21 cellular contexts compared by ENCODE assay signal in the genomic region with DNA sequence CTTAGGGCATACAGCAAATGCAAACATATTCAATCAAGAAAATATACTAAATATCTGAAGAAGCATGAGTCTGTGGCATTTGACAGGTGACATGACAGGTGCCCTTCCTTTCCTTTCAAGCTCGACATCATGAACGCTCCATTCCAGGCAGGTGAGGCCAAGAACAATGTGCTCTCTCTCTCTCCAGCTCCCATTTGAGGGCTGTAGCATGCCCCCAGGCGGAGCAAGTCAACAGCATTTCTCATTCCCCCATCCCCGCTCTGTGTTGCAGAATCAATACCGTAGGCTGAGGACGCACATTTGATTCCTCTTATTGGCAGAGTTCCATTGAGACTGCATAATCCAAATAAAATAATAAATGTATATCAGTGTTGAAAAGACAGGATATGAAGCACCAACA. TPM values are rescaled to one million over a fixed set of nuclear protein-coding genes. Genes with fewer than 3 reads are reported as not detected.
"Had no signal": no experiment of that assay in that cellular context is flagged by ENCODE, and none has a peak within 500 bp of the region (broad histone marks: within the 10 kb centered on the region; RNA-seq: fewer than 3 reads in every experiment).

No MANE protein-coding gene starts in this region.

- H3K9me3 ChIP-seq: colonic mucosa, heart right ventricle, left lung, lower lobe of right lung, pancreas, suprapubic skin, thyroid gland had no signal

- H3K36me3 Mint-ChIP-seq: memory B cell; natural killer cell treated with Interleukin-12 subunit alpha and Interleukin-12 subunit beta and Interleukin-15 and Interleukin-18, amount 100 ng/mL, for 72 hours; stimulated activated effector memory CD8-positive, alpha-beta T cell treated with anti-CD3 and anti-CD28 coated beads, Interleukin-12 subunit alpha, Interleukin-12 subunit beta, amount 100 ng/mL, for 72 hours; type B pancreatic cell had no signal

- H3K4me1 Mint-ChIP-seq: memory B cell; stimulated activated effector memory CD8-positive, alpha-beta T cell treated with anti-CD3 and anti-CD28 coated beads, Interleukin-12 subunit alpha, Interleukin-12 subunit beta, amount 100 ng/mL, for 72 hours had no signal

- H3K27ac Mint-ChIP-seq: memory B cell; natural killer cell treated with Interleukin-12 subunit alpha and Interleukin-12 subunit beta and Interleukin-15 and Interleukin-18, amount 100 ng/mL, for 72 hours; progenitor cell of endocrine pancreas; stimulated activated effector memory CD8-positive, alpha-beta T cell treated with anti-CD3 and anti-CD28 coated beads, Interleukin-12 subunit alpha, Interleukin-12 subunit beta, amount 100 ng/mL, for 72 hours; type B pancreatic cell had no signal

- H3K4me1 ChIP-seq: colonic mucosa, heart right ventricle, left lung, lower lobe of right lung, pancreas, suprapubic skin, thyroid gland had no signal

- ATAC-seq: heart right ventricle; left lung; lower lobe of right lung; natural killer cell treated with Interleukin-12 subunit alpha and Interleukin-12 subunit beta and Interleukin-15 and Interleukin-18, amount 100 ng/mL, for 72 hours; pancreas; right cardiac atrium; stimulated activated effector memory CD8-positive, alpha-beta T cell treated with anti-CD3 and anti-CD28 coated beads, Interleukin-12 subunit alpha, Interleukin-12 subunit beta, amount 100 ng/mL, for 72 hours; stimulated activated naive CD8-positive, alpha-beta T cell treated with anti-CD3 and anti-CD28 coated beads, Interleukin-15, Interleukin-2, amounts not matched to agents 100 U/mL and 50 U/mL, for 24 hours had no signal

- H3K27me3 ChIP-seq: colonic mucosa, heart right ventricle, left lung, pancreas, suprapubic skin, thyroid gland had no signal

- H3K4me3 Mint-ChIP-seq: memory B cell; natural killer cell treated with Interleukin-12 subunit alpha and Interleukin-12 subunit beta and Interleukin-15 and Interleukin-18, amount 100 ng/mL, for 72 hours; stimulated activated effector memory CD8-positive, alpha-beta T cell treated with anti-CD3 and anti-CD28 coated beads, Interleukin-12 subunit alpha, Interleukin-12 subunit beta, amount 100 ng/mL, for 72 hours; type B pancreatic cell had no signal

- H3K9me3 Mint-ChIP-seq: stimulated activated effector memory CD8-positive, alpha-beta T cell treated with anti-CD3 and anti-CD28 coated beads, Interleukin-12 subunit alpha, Interleukin-12 subunit beta, amount 100 ng/mL, for 72 hours; type B pancreatic cell had no signal

- DNase-seq: colonic mucosa; dermis blood vessel endothelial cell; heart right ventricle; hypothalamus; left lung; lower lobe of right lung; midbrain; occipital lobe; pancreas; right cardiac atrium; stimulated activated CD4-positive, alpha-beta T cell treated with anti-CD3 and anti-CD28 coated beads, Interleukin-4, amount 100 ng/mL, for 1 hour; stimulated activated CD8-positive, alpha-beta memory T cell treated with anti-CD3 and anti-CD28 coated beads, Interleukin-4, amount 100 ng/mL, for 48 hours; stimulated activated naive CD8-positive, alpha-beta T cell treated with anti-CD3 and anti-CD28 coated beads, Interleukin-15, Interleukin-2, amounts not matched to agents 100 U/mL and 50 U/mL, for 24 hours; thyroid gland had no signal

- H3K27ac ChIP-seq: colonic mucosa, heart right ventricle, left lung, lower lobe of right lung, pancreas, suprapubic skin, thyroid gland had no signal

- H3K27me3 Mint-ChIP-seq: memory B cell; natural killer cell treated with Interleukin-12 subunit alpha and Interleukin-12 subunit beta and Interleukin-15 and Interleukin-18, amount 100 ng/mL, for 72 hours; progenitor cell of endocrine pancreas had no signal

RNA-seq across cellular contexts. Expression of a gene that starts 24.6 kb away (rescaled TPM):
- total RNA-seq: endothelial cell of umbilical vein; natural killer cell treated with Interleukin-12 subunit alpha and Interleukin-12 subunit beta and Interleukin-15 and Interleukin-18, amount 100 ng/mL, for 72 hours had no signal
